16 cellular contexts compared by ENCODE assay signal in the genomic region with DNA sequence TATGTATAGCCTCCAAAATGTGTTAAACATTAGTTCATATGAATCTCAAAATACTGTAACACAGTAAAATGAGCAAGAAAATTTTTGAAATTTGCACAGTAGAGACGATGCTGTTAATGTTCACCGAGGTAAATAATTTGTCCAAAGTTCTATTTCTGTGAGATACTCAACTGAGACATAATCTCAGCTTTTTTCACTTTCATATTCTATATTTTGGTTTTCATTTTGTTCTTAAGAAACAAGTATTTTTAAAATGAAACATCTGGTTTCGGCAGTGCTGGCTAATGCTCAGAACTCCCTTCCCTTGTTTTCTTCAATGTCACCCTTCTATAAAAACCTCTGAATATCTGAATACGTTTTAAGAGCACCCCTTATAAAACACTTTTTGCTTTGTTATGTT.
A peak's percentile ranks its signal among the peaks of the same experiment; 100 is the strongest.
DNase-seq lines count a peak whose midpoint lies in the region; ATAC-seq lines count a peak whose summit lies in the region.
"Had no signal": no experiment of that assay in that cellular context is flagged by ENCODE, and none has a peak within 500 bp of the region (broad histone marks: within the 10 kb centered on the region; RNA-seq: fewer than 3 reads in every experiment).

No MANE protein-coding gene starts in this region.

- H3K4me1 ChIP-seq in BLaER1 = peaks cover 40% of the 10 kb centered on the region
- H3K4me1 ChIP-seq: A549 had no signal

- H4K20me1 ChIP-seq in BLaER1 = no peaks in the 10 kb centered on the region

- H3K27ac ChIP-seq in BLaER1 = no peak overlapping the region
- H3K27ac ChIP-seq: A549, PC-9, transverse colon had no signal

- H3K27me3 ChIP-seq in BLaER1 = no peaks in the 10 kb centered on the region
- H3K27me3 ChIP-seq: MG63, ovary, transverse colon had no signal

- peak; percentile 83 for ATAC-seq in GM19438 (IDR thresholded peaks at IDR 0.05; ENCODE audit: low read depth, unreplicated experiment)
- peak; percentile 86 for ATAC-seq in HG02840 (IDR thresholded peaks at IDR 0.05; ENCODE audit: low FRiP score, unreplicated experiment)
- ATAC-seq in HG03565 (IDR thresholded peaks at IDR 0.05; ENCODE audit: unreplicated experiment) = peak; percentile 59
- no peak for ATAC-seq in HG03135 (IDR thresholded peaks at IDR 0.05; ENCODE audit: unreplicated experiment)
- ATAC-seq: A549; activated T-helper 17 cell treated with anti-CD3 and anti-CD28 coated beads, Interleukin-2, amount 50 U/mL, for 72 hours; left colon had no signal

- DNase-seq in NCI-H146 (lab: John Stamatoyannopoulos, UW) (no peak), NK-92 (lab: John Stamatoyannopoulos, UW; ENCODE audit: unreplicated experiment) (no peak), NCI-H82 (lab: John Stamatoyannopoulos, UW) (no peak)
- DNase-seq: HCEC 1CT, left colon, MG63, ovary, PC-9, transverse colon had no signal

- no peak overlapping the region for H3K4me3 ChIP-seq in BLaER1
- H3K4me3 ChIP-seq: A549, MG63, ovary, PC-9, transverse colon had no signal

- H3K36me3 ChIP-seq in BLaER1 = no peaks in the 10 kb centered on the region
- H3K36me3 ChIP-seq: MG63, ovary, transverse colon had no signal

- H3K9ac ChIP-seq in BLaER1 = no peak overlapping the region; the same call in 1 of the 2 replicates

- no peaks in the 10 kb centered on the region for H3K9me3 ChIP-seq in BLaER1
- H3K9me3 ChIP-seq: A549, MG63, ovary, transverse colon had no signal

- peak overlapping the region; percentile 51 for H3K4me2 ChIP-seq in BLaER1
- H3K4me2 ChIP-seq: A549, PC-9 had no signal
